21 cellular contexts compared by ENCODE assay signal in the genomic region with DNA sequence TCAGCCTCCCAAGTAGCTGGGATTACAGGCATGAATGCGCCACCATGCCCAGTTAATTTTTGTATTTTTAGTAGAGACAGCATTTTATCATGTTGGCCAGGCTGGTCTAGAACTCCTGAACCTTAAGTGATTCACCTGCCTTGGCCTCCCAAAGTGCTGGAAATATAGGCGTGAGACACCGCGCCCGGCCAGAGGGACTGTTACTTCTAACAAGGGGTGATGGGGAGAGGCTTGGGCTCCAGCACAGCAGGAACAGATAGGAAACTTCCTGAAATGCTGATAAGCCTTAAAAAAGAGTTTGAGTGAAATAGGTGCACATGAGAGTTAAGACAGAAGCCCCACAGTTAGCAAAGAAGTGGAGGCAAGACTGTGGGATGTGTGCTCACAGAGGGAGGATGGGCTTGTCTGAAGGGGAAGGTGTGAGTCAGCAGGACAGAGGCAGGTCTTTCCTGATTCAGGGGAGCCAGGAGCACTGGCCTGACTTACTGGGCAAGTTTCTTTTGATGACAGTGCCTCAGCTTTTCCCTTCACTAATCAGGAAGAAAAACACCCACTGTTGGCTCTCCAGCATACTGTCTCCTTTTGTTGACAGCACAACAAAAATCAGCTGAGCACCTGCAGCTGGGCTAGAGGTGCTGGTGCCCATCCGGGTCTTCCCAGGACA.
DNase-seq lines count a peak whose midpoint lies in the region; ATAC-seq and TF ChIP-seq lines count a peak whose summit lies in the region.
"Had no signal": no experiment of that assay in that cellular context is flagged by ENCODE, and none has a peak within 500 bp of the region (broad histone marks: within the 10 kb centered on the region; RNA-seq: fewer than 3 reads in every experiment).

No MANE protein-coding gene starts in this region.

- no peak overlapping the region for H3K18ac ChIP-seq in mesendoderm (ENCODE audit: low read length)

- no peak overlapping the region for H2BK5ac ChIP-seq in mesendoderm (ENCODE audit: low read length)

- no peak overlapping the region for H2AK5ac ChIP-seq in mesendoderm (ENCODE audit: low read length)

- peak overlapping the region; percentile 45 for H3K27ac Mint-ChIP-seq in Calu3 (ENCODE audit: unreplicated experiment)

- peaks cover 2% of the 10 kb centered on the region for H3K9me3 Mint-ChIP-seq in Calu3 (ENCODE audit: low read depth, unreplicated experiment)
- H3K9me3 Mint-ChIP-seq: central memory CD8-positive, alpha-beta T cell had no signal

- DNase-seq in Calu3 (peak; percentile 48), LoVo (ENCODE audit: low spot score) (peak; percentile 11), epithelial cell of esophagus (ENCODE audit: low read depth) (peak; percentile 96), mesendoderm (peak; percentile 30), foreskin melanocyte (no peak)
- DNase-seq: AML-193; effector CD4-positive, alpha-beta T cell; EL; HCEC 1CT; hippocampal formation; KG1; mucosa of descending colon; NCI-H1092; NCI-H2081; NCI-H524; stimulated activated naive CD8-positive, alpha-beta T cell treated with anti-CD3 and anti-CD28 coated beads, Interleukin-15, Interleukin-2, amounts not matched to agents 100 U/mL and 50 U/mL, for 24 hours; upper lobe of right lung had no signal

- no peaks in the 10 kb centered on the region for H3K27me3 ChIP-seq in mesendoderm (ENCODE audit: insufficient read depth, low read length, poor library complexity)
- H3K27me3 ChIP-seq: SJSA1, upper lobe of right lung had no signal

- no TSS peak for BruUV-seq in Calu3 (replicated peaks; lab: Mats Ljungman, UMichigan)

- H3K36me3 Mint-ChIP-seq in Calu3 (ENCODE audit: insufficient read depth, unreplicated experiment) = peaks cover 5% of the 10 kb centered on the region

- peaks cover 15% of the 10 kb centered on the region for H3K4me1 Mint-ChIP-seq in Calu3 (ENCODE audit: low read depth, unreplicated experiment)
- H3K4me1 Mint-ChIP-seq: central memory CD8-positive, alpha-beta T cell had no signal

- H3K56ac ChIP-seq in mesendoderm (ENCODE audit: low read length) = no peak overlapping the region

- H3K79me2 ChIP-seq in mesendoderm (ENCODE audit: control insufficient read depth, insufficient read depth, low read length) = no peaks in the 10 kb centered on the region

- H2BK120ac ChIP-seq in mesendoderm (ENCODE audit: low read depth, low read length) = no peak overlapping the region

- H3K27ac ChIP-seq in mesendoderm (ENCODE audit: low read depth, low read length) = no peak overlapping the region
- H3K27ac ChIP-seq: SJSA1, upper lobe of right lung had no signal

- no peak overlapping the region for H3K4me3 ChIP-seq in epithelial cell of esophagus (ENCODE audit: low read length)
- no peak overlapping the region for H3K4me3 ChIP-seq in mesendoderm (ENCODE audit: low read length)
- H3K4me3 ChIP-seq: mucosa of descending colon, SJSA1, upper lobe of right lung had no signal

- no peak overlapping the region for H3K23ac ChIP-seq in mesendoderm (ENCODE audit: low read length)

- no peak overlapping the region for H4K8ac ChIP-seq in mesendoderm (ENCODE audit: low read depth, low read length)

- H3K4me2 ChIP-seq in mesendoderm (ENCODE audit: low read length) = no peak overlapping the region

- H3K4me1 ChIP-seq in mesendoderm (ENCODE audit: control insufficient read depth, low read depth, low read length) = no peaks in the 10 kb centered on the region
- H3K4me1 ChIP-seq: SJSA1, upper lobe of right lung had no signal

- TF ChIP-seq CTCF in Calu3 (IDR thresholded peaks at IDR 0.05; ENCODE audit: unreplicated experiment) (no peak), epithelial cell of esophagus (IDR thresholded peaks at IDR 0.05; ENCODE audit: insufficient read depth, low read depth, low read length, missing control alignments) (no peak)

- H3K4me3 Mint-ChIP-seq in Calu3 (ENCODE audit: low read depth, unreplicated experiment) = no peak overlapping the region
- H3K4me3 Mint-ChIP-seq: central memory CD8-positive, alpha-beta T cell had no signal

- no peaks in the 10 kb centered on the region for H3K27me3 Mint-ChIP-seq in Calu3 (ENCODE audit: unreplicated experiment)

- no peak overlapping the region for H3K9ac ChIP-seq in mesendoderm (ENCODE audit: low read length)

- no peak overlapping the region for H2BK15ac ChIP-seq in mesendoderm (replicated peaks; ENCODE audit: low read depth)

- H3K36me3 ChIP-seq in mesendoderm (ENCODE audit: control insufficient read depth, insufficient read depth, low read length) = no peaks in the 10 kb centered on the region
- H3K36me3 ChIP-seq: SJSA1, upper lobe of right lung had no signal

- no peak for ATAC-seq in GM18498 (IDR thresholded peaks at IDR 0.05; ENCODE audit: unreplicated experiment)
- ATAC-seq in GM21786 (IDR thresholded peaks at IDR 0.05; ENCODE audit: unreplicated experiment) = no peak
- ATAC-seq: mucosa of descending colon; stimulated activated naive CD8-positive, alpha-beta T cell treated with anti-CD3 and anti-CD28 coated beads, Interleukin-15, Interleukin-2, amounts not matched to agents 100 U/mL and 50 U/mL, for 24 hours; upper lobe of right lung had no signal

- H3K79me1 ChIP-seq in mesendoderm (ENCODE audit: low read length) = no peaks in the 10 kb centered on the region

- no peak overlapping the region for H4K5ac ChIP-seq in mesendoderm (ENCODE audit: low read length)

- no CpG with 5 or more reads among the region's 6 CpGs for WGBS in mesendoderm (ENCODE audit: extremely low coverage, insufficient coverage, low lambda C conversion rate)

- intact Hi-C loops in Calu3 (cut with micrococcal nuclease; ENCODE audit: unreplicated experiment) = no loop called here

- CTCF ChIA-PET in Calu3 (lab: Charles Lee) = interaction anchor here (0.6 kb wide), 1 partner anchor 1343 kb away, joined by 3 read pairs; no protein-coding TSS in a partner anchor

- H3K4ac ChIP-seq in mesendoderm (ENCODE audit: low read depth, low read length) = no peak overlapping the region
